Comparison of ENCODE assay signal across 17 cellular contexts in genomic region chr3:149688122-149688757, GRCh38. TPM values are rescaled to one million over a fixed set of nuclear protein-coding genes. Genes with fewer than 3 reads are reported as not detected.
A peak's percentile ranks its signal among the peaks of the same experiment; 100 is the strongest.
DNase-seq lines count a peak whose midpoint lies in the region; ATAC-seq and TF ChIP-seq lines count a peak whose summit lies in the region.
"Had no signal": no experiment of that assay in that cellular context is flagged by ENCODE, and none has a peak within 500 bp of the region (broad histone marks: within the 10 kb centered on the region; RNA-seq: fewer than 3 reads in every experiment).

No MANE protein-coding gene starts in this region.

- no peak overlapping the region for H3K27ac ChIP-seq in vagina
- H3K27ac ChIP-seq: 22Rv1; BLaER1 treated with 17β-estradiol and CSF1 and Interleukin-3, amounts not matched to agents 10 nM and 100 nM; SK-N-MC had no signal

- no peaks in the 10 kb centered on the region for H3K27me3 ChIP-seq in vagina
- H3K27me3 ChIP-seq: BLaER1 treated with 17β-estradiol and CSF1 and Interleukin-3, amounts not matched to agents 10 nM and 100 nM had no signal

- H3K4me1 Mint-ChIP-seq in WTC11: peaks cover 10% of the 10 kb centered on the region

- H3K27ac Mint-ChIP-seq in WTC11: no peak overlapping the region; the same call in 1 of the 2 replicates

- H3K27me3 Mint-ChIP-seq in WTC11 (ENCODE audit: low read depth): no peaks in the 10 kb centered on the region

- H3K36me3 ChIP-seq in vagina: no peaks in the 10 kb centered on the region
- H3K36me3 ChIP-seq: BLaER1 treated with 17β-estradiol and CSF1 and Interleukin-3, amounts not matched to agents 10 nM and 100 nM had no signal

- no peak for TF ChIP-seq CTCF in WTC11 (IDR thresholded peaks at IDR 0.05)
- TF ChIP-seq CTCF in GM13976 (IDR thresholded peaks at IDR 0.05; ENCODE audit: borderline replicate concordance, control extremely low read depth, extremely low read depth, insufficient read depth, missing control alignments): no peak
- no peak for TF ChIP-seq CTCF in vagina (IDR thresholded peaks at IDR 0.05)

- POLR2A ChIA-PET in WTC11 (lab: Charles Lee): no interaction called here

- CTCF ChIA-PET in WTC11 (lab: Charles Lee): interaction anchor here (1.0 to 1.6 kb wide), 2 partner anchors 29 to 119 kb away, joined by 3 to 4 read pairs; no protein-coding TSS in a partner anchor

- H3K36me3 Mint-ChIP-seq in WTC11: peaks cover 2% of the 10 kb centered on the region; the same call in 1 of the 2 replicates

- H3K4me3 ChIP-seq in vagina: no peak overlapping the region
- H3K4me3 ChIP-seq: BLaER1 treated with 17β-estradiol and CSF1 and Interleukin-3, amounts not matched to agents 10 nM and 100 nM; SK-N-MC had no signal

- DNase-seq in NCI-H748 (lab: John Stamatoyannopoulos, UW; ENCODE audit: unreplicated experiment): peak; percentile 23
- no peak for DNase-seq in NCI-H748 treated with DMSO at 0.1 percent for 48 hours (lab: John Stamatoyannopoulos, UW)
- DNase-seq in WTC11 (ENCODE audit: low spot score): no peak
- no peak for DNase-seq in left colon
- peak; percentile 22 for DNase-seq in renal cortical epithelial cell (ENCODE audit: low read depth)
- DNase-seq in GM13976 (ENCODE audit: low spot score): no peak
- DNase-seq in vagina (ENCODE audit: extremely low spot score in 2 of 2): no peak
- DNase-seq: DMS 273 treated with DMSO at 0.1 percent for 48 hours, EL, KG1, NCI-H1105, NCI-H187 treated with DMSO at 0.1 percent for 48 hours, NCI-H524 had no signal

- in situ Hi-C loops in GM13976 (cut with MboI; ENCODE audit: low sequenced_read_pairs, unreplicated experiment): no loop called here

- ATAC-seq in WTC11: peak; percentile 56
- peak; percentile 25 for ATAC-seq in left colon
- ATAC-seq in GM19463 (IDR thresholded peaks at IDR 0.05; ENCODE audit: unreplicated experiment): no peak

- no peak overlapping the region for H3K4me3 Mint-ChIP-seq in WTC11

- no peaks in the 10 kb centered on the region for H3K4me1 ChIP-seq in vagina
- H3K4me1 ChIP-seq: BLaER1 treated with 17β-estradiol and CSF1 and Interleukin-3, amounts not matched to agents 10 nM and 100 nM had no signal

- peaks cover 11% of the 10 kb centered on the region for H3K9me3 Mint-ChIP-seq in WTC11

- TF ChIP-seq POLR2A in vagina (IDR thresholded peaks at IDR 0.05): no peak

- intact Hi-C loops in left colon (cut with DNase I, micrococcal nuclease) (no loop called here), vagina (cut with DNase I) (no loop called here)

- H3K9me3 ChIP-seq in vagina: no peaks in the 10 kb centered on the region

TF ChIP-seq in WTC11, 78 proteins besides CTCF, POLR2A, EP300 and RAD21 (continues in another document):
- TF ChIP-seq CDX4 (CRISPR knock-in tag; IDR thresholded peaks at IDR 0.05; ENCODE audit: borderline replicate concordance) (no peak), ZBTB21 (CRISPR knock-in tag; IDR thresholded peaks at IDR 0.05; ENCODE audit: borderline replicate concordance) (no peak), ZNF121 (CRISPR knock-in tag; IDR thresholded peaks at IDR 0.05) (no peak), ETV6 (CRISPR knock-in tag; IDR thresholded peaks at IDR 0.05) (no peak), ZNF512 (CRISPR knock-in tag; IDR thresholded peaks at IDR 0.05; ENCODE audit: borderline replicate concordance) (no peak), E2F5 (CRISPR knock-in tag; IDR thresholded peaks at IDR 0.05) (no peak), JAZF1 (CRISPR knock-in tag; IDR thresholded peaks at IDR 0.05) (no peak), FOXP4 (CRISPR knock-in tag; IDR thresholded peaks at IDR 0.05) (no peak), FOXJ3 (CRISPR knock-in tag; IDR thresholded peaks at IDR 0.05; ENCODE audit: borderline replicate concordance) (no peak), ARID4B (CRISPR knock-in tag; IDR thresholded peaks at IDR 0.05; ENCODE audit: borderline replicate concordance) (no peak), ZNF138 (CRISPR knock-in tag; conservative IDR thresholded peaks at IDR 0.05) (no peak)

RNA-seq across cellular contexts. Expression of gene WWTR1, which starts 30.4 kb away (rescaled TPM):
- total RNA-seq in WTC11 (2021) (24.6 to 30.0 TPM (median 25.5 TPM) in 3 replicates), left colon (10 to 100 TPM in 1 of 2 donors, 1 to 10 TPM in 1; 8.4 to 27.2 TPM), renal cortical epithelial cell (187 and 209 TPM in 2 replicates), vagina (181 TPM)

Comparison
In these comparisons a context has a peak if more than half of its experiments do, and no peak if none do; other contexts are left out.
1. DNase-seq: peak in NCI-H748 (single experiment) and renal cortical epithelial cell (single experiment); none in NCI-H748 treated with DMSO at 0.1 percent for 48 hours (single experiment), WTC11 (single experiment), left colon (0 of 2), GM13976 (single experiment) and vagina (0 of 2).